In genomic region chr20:21513181-21513663, GRCh38 we compare ENCODE assay signal across 13 cellular contexts. TPM values are rescaled to one million over a fixed set of nuclear protein-coding genes. Genes with fewer than 3 reads are reported as not detected.
DNase-seq lines count a peak whose midpoint lies in the region; ATAC-seq, FAIRE-seq and TF ChIP-seq lines count a peak whose summit lies in the region.
"Had no signal": no experiment of that assay in that cellular context is flagged by ENCODE, and none has a peak within 500 bp of the region (broad histone marks: within the 10 kb centered on the region; RNA-seq: fewer than 3 reads in every experiment).

No MANE protein-coding gene starts in this region.

- H2AFZ ChIP-seq in smooth muscle cell (ENCODE audit: low read depth): no peak overlapping the region

- peaks cover 42% of the 10 kb centered on the region for H3K4me1 ChIP-seq in smooth muscle cell (ENCODE audit: low read depth)

- H3K4me3 ChIP-seq in SK-N-MC (peak overlapping the region; percentile 93), smooth muscle cell (no peak overlapping the region)

- ATAC-seq in HG03139 (IDR thresholded peaks at IDR 0.05; ENCODE audit: unreplicated experiment): no peak

- no peaks in the 10 kb centered on the region for H3F3A ChIP-seq in smooth muscle cell (ENCODE audit: low read depth)

- H3K27ac ChIP-seq in SK-N-MC (peak overlapping the region; percentile 98), smooth muscle cell (ENCODE audit: low read depth) (no peak overlapping the region)

- 3% methylated on average over 30 of the region's 30 CpGs for WGBS in smooth muscle cell (ENCODE audit: low lambda C conversion rate)

- peak; percentile 30 for DNase-seq in activated CD4-positive, alpha-beta T cell treated with anti-CD3 and anti-CD28 coated beads for 48 hours
- DNase-seq in activated CD4-positive, alpha-beta T cell treated with anti-CD3 and anti-CD28 coated beads for 4 hours: no peak
- DNase-seq in SK-N-MC (ENCODE audit: low read depth, low spot score): no peak
- DNase-seq in frontal cortex (ENCODE audit: low spot score in 2 of 2): peak; percentile 20 to 48
- DNase-seq in smooth muscle cell (lab: John Stamatoyannopoulos, UW; ENCODE audit: unreplicated experiment): no peak
- DNase-seq in NCI-H1436 treated with DMSO at 0.1 percent for 48 hours (lab: John Stamatoyannopoulos, UW): no peak
- DNase-seq in NCI-H187 treated with DMSO at 0.1 percent for 48 hours (lab: John Stamatoyannopoulos, UW): no peak
- DNase-seq: dermis blood vessel endothelial cell, NCI-H1694 had no signal

- H3K36me3 ChIP-seq in SK-N-MC (ENCODE audit: insufficient read depth, low read length): peaks cover 35% of the 10 kb centered on the region
- H3K36me3 ChIP-seq in smooth muscle cell (ENCODE audit: low read depth): no peaks in the 10 kb centered on the region

- no peaks in the 10 kb centered on the region for H3K9me3 ChIP-seq in SK-N-MC (ENCODE audit: low read depth, low read length)
- H3K9me3 ChIP-seq in smooth muscle cell (replicated peaks; ENCODE audit: low read depth): no peaks in the 10 kb centered on the region

- H3K27me3 ChIP-seq in smooth muscle cell (ENCODE audit: low read depth): peaks cover 100% of the 10 kb centered on the region

- no peaks in the 10 kb centered on the region for H3K79me2 ChIP-seq in smooth muscle cell (ENCODE audit: low read depth)

- FAIRE-seq in frontal cortex (lab: Jason Lieb, UNC): no peak

- no peaks in the 10 kb centered on the region for H4K20me1 ChIP-seq in smooth muscle cell (ENCODE audit: low read depth)

- peak overlapping the region; percentile 91 for H3K9ac ChIP-seq in SK-N-MC (ENCODE audit: insufficient read length)
- no peak overlapping the region for H3K9ac ChIP-seq in smooth muscle cell (ENCODE audit: low read depth)

- no peak for TF ChIP-seq CTCF in smooth muscle cell (IDR thresholded peaks at IDR 0.05; ENCODE audit: borderline replicate concordance, insufficient read depth, poor library complexity, severe bottlenecking)

- H3K4me2 ChIP-seq in smooth muscle cell: peak overlapping the region; percentile 93

RNA-seq across cellular contexts. Expression of gene NKX2-2, which starts 0.6 kb away (rescaled TPM):
- total RNA-seq in frontal cortex: 0.41 TPM
- not detected in 2 replicates for total RNA-seq in smooth muscle cell
- polyA plus RNA-seq in smooth muscle cell: not detected in 2 replicates
- total RNA-seq: dermis blood vessel endothelial cell, pulmonary artery endothelial cell, RPMI7951 had no signal
- polyA plus RNA-seq: AG04450 had no signal

Comparison
In these comparisons a context has a peak if more than half of its experiments do, and no peak if none do; other contexts are left out.
1. DNase-seq: peak in activated CD4-positive, alpha-beta T cell treated with anti-CD3 and anti-CD28 coated beads for 48 hours (single experiment) and frontal cortex (2 of 2); none in activated CD4-positive, alpha-beta T cell treated with anti-CD3 and anti-CD28 coated beads for 4 hours (0 of 2), SK-N-MC (single experiment), smooth muscle cell (single experiment), NCI-H1436 treated with DMSO at 0.1 percent for 48 hours (single experiment) and NCI-H187 treated with DMSO at 0.1 percent for 48 hours (single experiment).